9 cellular contexts compared by ENCODE assay signal in genomic region chr2:68765739-68766377, GRCh38. TPM values are rescaled to one million over a fixed set of nuclear protein-coding genes. Genes with fewer than 3 reads are reported as not detected.
A peak's percentile ranks its signal among the peaks of the same experiment; 100 is the strongest.
DNase-seq lines count a peak whose midpoint lies in the region; ATAC-seq and TF ChIP-seq lines count a peak whose summit lies in the region.
"Had no signal": no experiment of that assay in that cellular context is flagged by ENCODE, and none has a peak within 500 bp of the region (broad histone marks: within the 10 kb centered on the region; RNA-seq: fewer than 3 reads in every experiment).

No MANE protein-coding gene starts in this region.

- no peaks in the 10 kb centered on the region for H3K27me3 Mint-ChIP-seq in activated T-cell treated with anti-CD3 and anti-CD28 coated beads, Interleukin-2, amount 50 U/mL, for 24 hours

- no peaks in the 10 kb centered on the region for H4K20me1 ChIP-seq in OCI-LY3 (ENCODE audit: insufficient read depth, low read length)

- H3K4me1 Mint-ChIP-seq in activated T-cell treated with anti-CD3 and anti-CD28 coated beads, Interleukin-2, amount 50 U/mL, for 24 hours (ENCODE audit: low read depth), result peaks cover 98% of the 10 kb centered on the region

- no peaks in the 10 kb centered on the region for H3K9me3 Mint-ChIP-seq in activated T-cell treated with anti-CD3 and anti-CD28 coated beads, Interleukin-2, amount 50 U/mL, for 24 hours

- H3K4me3 ChIP-seq in OCI-LY3 (ENCODE audit: low read length), result peak overlapping the region; percentile 62
- H3K4me3 ChIP-seq in thymus (ENCODE audit: low read length), result no peak overlapping the region

- H3K4me3 Mint-ChIP-seq in activated T-cell treated with anti-CD3 and anti-CD28 coated beads, Interleukin-2, amount 50 U/mL, for 24 hours, result peak overlapping the region; percentile 78

- peak overlapping the region; percentile 83 for H3K4me2 ChIP-seq in OCI-LY3 (ENCODE audit: low read length)

- H3K4me1 ChIP-seq in OCI-LY3 (ENCODE audit: low read length) (peaks cover 99% of the 10 kb centered on the region), thymus (ENCODE audit: control insufficient read depth, insufficient read depth, low read length) (peaks cover 55% of the 10 kb centered on the region)

- H3K79me2 ChIP-seq in OCI-LY3 (ENCODE audit: low read length), result peaks cover 72% of the 10 kb centered on the region

- WGBS in thymus, result 60% methylated on average over 4 of the region's 4 CpGs

- no peak for ATAC-seq in SK-N-SH treated with all-trans-retinoic acid at 6 μM for 48 hours

- H3K36me3 ChIP-seq in OCI-LY3 (replicated peaks; ENCODE audit: low read depth, low read length) (no peaks in the 10 kb centered on the region), thymus (ENCODE audit: control insufficient read depth, insufficient read depth) (no peaks in the 10 kb centered on the region)

- H3K27me3 ChIP-seq in OCI-LY3 (ENCODE audit: low read depth, low read length), result no peaks in the 10 kb centered on the region
- no peaks in the 10 kb centered on the region for H3K27me3 ChIP-seq in thymus (ENCODE audit: control insufficient read depth, insufficient read depth)

- H3K9ac ChIP-seq in OCI-LY3 (ENCODE audit: low read length), result peak overlapping the region; percentile 100

- H3K9me3 ChIP-seq in OCI-LY3 (ENCODE audit: insufficient read depth, low read length), result no peaks in the 10 kb centered on the region
- H3K9me3 ChIP-seq in thymus (ENCODE audit: control insufficient read depth), result no peaks in the 10 kb centered on the region

- no peak overlapping the region for H2AFZ ChIP-seq in OCI-LY3 (ENCODE audit: low read depth, low read length)

- DNase-seq in activated T-cell treated with anti-CD3 and anti-CD28 coated beads, Interleukin-2, amount 50 U/mL, for 24 hours, result no peak
- DNase-seq in activated T-cell treated with anti-CD3 and anti-CD28 coated beads for 4 hours (no peak), epithelial cell of prostate (ENCODE audit: low read depth, low spot score) (no peak)
- no peak for DNase-seq in stimulated activated CD4-positive, alpha-beta T cell treated with anti-CD3 and anti-CD28 coated beads, Interleukin-15, amount 100 ng/mL, for 24 hours
- DNase-seq in stimulated activated CD4-positive, alpha-beta T cell treated with anti-CD3 and anti-CD28 coated beads, Interleukin-12 subunit alpha, Interleukin-12 subunit beta, amount 100 ng/mL, for 4 hours, result no peak
- DNase-seq: NCI-H1048 had no signal

- TF ChIP-seq CTCF in OCI-LY3 (IDR thresholded peaks at IDR 0.05; ENCODE audit: low read depth, low read length), result peak; percentile 19

- H3K27ac ChIP-seq in OCI-LY3 (ENCODE audit: low read length) (peak overlapping the region; percentile 99), epithelial cell of prostate (peak overlapping the region; percentile 53), thymus (ENCODE audit: low read depth) (peak overlapping the region; percentile 92)

- H3K27ac Mint-ChIP-seq in activated T-cell treated with anti-CD3 and anti-CD28 coated beads, Interleukin-2, amount 50 U/mL, for 24 hours, result peak overlapping the region; percentile 99

- peaks cover 11% of the 10 kb centered on the region for H3K36me3 Mint-ChIP-seq in activated T-cell treated with anti-CD3 and anti-CD28 coated beads, Interleukin-2, amount 50 U/mL, for 24 hours (ENCODE audit: low read depth)

TF ChIP-seq in SK-N-SH treated with all-trans-retinoic acid at 6 μM for 48 hours, 23 proteins besides CTCF, POLR2A, EP300 and RAD21:
- TF ChIP-seq ZFP30 (CRISPR knock-in tag; IDR thresholded peaks at IDR 0.05) (no peak), ARNTL (CRISPR knock-in tag; IDR thresholded peaks at IDR 0.05; ENCODE audit: borderline replicate concordance, low read depth) (no peak), ZNF8 (CRISPR knock-in tag; IDR thresholded peaks at IDR 0.05) (no peak), TSHZ2 (CRISPR knock-in tag; IDR thresholded peaks at IDR 0.05) (no peak), CREB5 (CRISPR knock-in tag; IDR thresholded peaks at IDR 0.05; ENCODE audit: low read depth) (no peak), ZFP3 (CRISPR knock-in tag; IDR thresholded peaks at IDR 0.05) (no peak), PATZ1 (CRISPR knock-in tag; IDR thresholded peaks at IDR 0.05; ENCODE audit: borderline replicate concordance) (no peak), SNAI2 (CRISPR knock-in tag; IDR thresholded peaks at IDR 0.05) (no peak), POU6F1 (CRISPR knock-in tag; IDR thresholded peaks at IDR 0.05; ENCODE audit: borderline replicate concordance, low read depth) (no peak), CSDC2 (CRISPR knock-in tag; IDR thresholded peaks at IDR 0.05) (no peak), ESRRG (CRISPR knock-in tag; IDR thresholded peaks at IDR 0.05) (no peak), TOX (CRISPR knock-in tag; IDR thresholded peaks at IDR 0.05; ENCODE audit: borderline replicate concordance) (no peak), PPARA (CRISPR knock-in tag; IDR thresholded peaks at IDR 0.05; ENCODE audit: borderline replicate concordance) (no peak), OSR1 (CRISPR knock-in tag; IDR thresholded peaks at IDR 0.05) (no peak), GLIS3 (CRISPR knock-in tag; IDR thresholded peaks at IDR 0.05) (no peak)

RNA-seq across cellular contexts. Expression of gene ARHGAP25, which starts 31.2 kb away (rescaled TPM):
- polyA plus RNA-seq in thymus, result 31.7 TPM
